Comparison of ENCODE assay signal across 8 cellular contexts in the genomic region with DNA sequence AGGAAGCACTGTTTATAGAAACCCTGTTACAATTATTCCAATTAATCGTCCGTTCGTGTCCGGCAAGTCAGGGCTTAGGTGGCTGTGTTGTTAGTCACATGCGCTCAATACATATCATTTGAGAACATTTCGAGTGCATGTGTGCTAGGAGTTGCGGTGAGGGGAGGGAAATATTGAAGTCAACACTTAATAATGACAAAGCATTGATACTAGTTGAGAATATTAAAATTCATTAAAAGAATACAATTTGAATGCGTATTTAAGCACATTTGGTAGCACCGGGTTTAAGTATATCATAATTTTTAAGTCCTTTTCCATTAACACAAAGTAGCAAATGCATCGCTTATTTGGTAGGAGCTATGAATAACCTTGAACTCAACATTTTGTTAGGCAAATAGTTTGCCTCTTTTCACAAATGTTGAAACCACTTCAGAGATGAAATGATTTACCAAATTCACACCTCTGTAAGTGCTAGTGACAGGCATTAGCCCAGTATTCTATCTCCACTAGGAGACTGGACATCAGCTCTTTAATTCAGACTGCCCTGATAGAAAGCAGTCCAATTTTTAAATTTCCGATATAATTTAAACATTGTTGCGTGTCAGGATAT. TPM values are rescaled to one million over a fixed set of nuclear protein-coding genes. Genes with fewer than 3 reads are reported as not detected.
DNase-seq lines count a peak whose midpoint lies in the region; ATAC-seq, FAIRE-seq and TF ChIP-seq lines count a peak whose summit lies in the region.

No MANE protein-coding gene starts in this region.

- no peaks in the 10 kb centered on the region for H3K9me2 ChIP-seq in OCI-LY1 (ENCODE audit: low read depth, low read length)

- intact Hi-C loops in endothelial cell of umbilical vein (cut with micrococcal nuclease) = no loop called here
- intact Hi-C loops in pancreas (cut with DNase I) = no loop called here

- H3K4me3 ChIP-seq in DND-41 (ENCODE audit: low read depth in 1 of 2, low read length in 2 of 2) (peak overlapping the region; percentile 55 to 97), OCI-LY1 (ENCODE audit: low read depth, low read length, poor library complexity, severe bottlenecking) (peak overlapping the region; percentile 92), endothelial cell of umbilical vein (replicated peaks in 1 of 3; ENCODE audit: insufficient read depth in 1 of 3, low read depth in 1 of 3, low read length in 3 of 3) (peak overlapping the region; percentile 66 to 99 (median 92)), pancreas (peak overlapping the region; percentile 76 to 94 (median 86))

- H4K20me1 ChIP-seq in DND-41 (ENCODE audit: insufficient read depth, low read length) (peaks cover 34% of the 10 kb centered on the region), OCI-LY1 (ENCODE audit: insufficient read depth, low read length) (no peaks in the 10 kb centered on the region), endothelial cell of umbilical vein (replicated peaks; ENCODE audit: control insufficient read depth, extremely low read depth, insufficient read depth, low read length) (peaks cover 23% of the 10 kb centered on the region)

- BruUV-seq in endothelial cell of umbilical vein (replicated peaks; lab: Mats Ljungman, UMichigan) = no TSS peak

- no peak for FAIRE-seq in endothelial cell of umbilical vein (lab: Jason Lieb, UNC)
- FAIRE-seq in pancreas (lab: Jason Lieb, UNC) = no peak
- no peak for FAIRE-seq in RCC 7860 (lab: Jason Lieb, UNC)

- ATAC-seq in DND-41 (ENCODE audit: insufficient read depth, low read depth) (no peak), pancreas (no peak), GM18870 (IDR thresholded peaks at IDR 0.05; ENCODE audit: unreplicated experiment) (no peak)

- CTCF ChIA-PET in endothelial cell of umbilical vein (lab: Charles Lee) = interaction anchor here (0.6 to 5.0 kb wide), 8 partner anchors 8 to 197 kb away, joined by 3 to 47 read pairs (median 3); no protein-coding TSS in a partner anchor

- peak overlapping the region; percentile 93 for H3K9ac ChIP-seq in DND-41 (ENCODE audit: low read depth, low read length)
- H3K9ac ChIP-seq in OCI-LY1 (ENCODE audit: low read length) = peak overlapping the region; percentile 80
- peak overlapping the region; percentile 55 for H3K9ac ChIP-seq in endothelial cell of umbilical vein (replicated peaks; ENCODE audit: extremely low read depth, insufficient read depth, low read length)

- H3K9me3 ChIP-seq in DND-41 (ENCODE audit: insufficient read depth, low read length, severe bottlenecking) (no peaks in the 10 kb centered on the region), OCI-LY1 (ENCODE audit: low read length) (no peaks in the 10 kb centered on the region), endothelial cell of umbilical vein (replicated peaks; ENCODE audit: control insufficient read depth, insufficient read depth, low read length) (no peaks in the 10 kb centered on the region), pancreas (no peaks in the 10 kb centered on the region)

- 7 to 9% methylated on average over 12 of the region's 12 CpGs for WGBS in pancreas, 2 donors

- TF ChIP-seq CTCF in DND-41 (IDR thresholded peaks at IDR 0.05; ENCODE audit: borderline replicate concordance, extremely low read depth, low read length, poor library complexity, severe bottlenecking) (no peak), OCI-LY1 (IDR thresholded peaks at IDR 0.05; ENCODE audit: low read length) (no peak), endothelial cell of umbilical vein (IDR thresholded peaks at IDR 0.05; ENCODE audit: extremely low read depth in 1 of 2, insufficient read depth in 1 of 2, low read depth in 1 of 2, low read length in 2 of 2) (no peak), pancreas (IDR thresholded peaks at IDR 0.05) (no peak)

- DNase-seq in DND-41 (no peak), endothelial cell of umbilical vein (ENCODE audit: low read depth, low spot score) (no peak), pancreas (no peak), superior temporal gyrus (ENCODE audit: extremely low spot score) (no peak), RCC 7860 (ENCODE audit: low spot score) (no peak)
- DNase-seq in activated CD4-positive, alpha-beta T cell treated with anti-CD3 and anti-CD28 coated beads, Interleukin-2, amount 50 U/mL, for 48 hours = no peak

- dilution Hi-C loops in endothelial cell of umbilical vein (cut with MboI; ENCODE audit: extremely low pct_ligation_motif_present, low sequenced_read_pairs) = no loop called here

- no peak for TF ChIP-seq POLR2A in endothelial cell of umbilical vein (IDR thresholded peaks at IDR 0.05; ENCODE audit: low read depth, low read length)

- peak overlapping the region; percentile 98 for H3K27ac ChIP-seq in DND-41 (ENCODE audit: low read length)
- H3K27ac ChIP-seq in OCI-LY1 (ENCODE audit: low read depth, low read length, poor library complexity, severe bottlenecking) = peak overlapping the region; percentile 97
- H3K27ac ChIP-seq in endothelial cell of umbilical vein (ENCODE audit: insufficient read depth, low read depth, low read length) = peak overlapping the region; percentile 75
- H3K27ac ChIP-seq in pancreas = peak overlapping the region; percentile 90 to 95 (median 92)

- H3F3A ChIP-seq in OCI-LY1 (ENCODE audit: insufficient read depth, low read length) = no peaks in the 10 kb centered on the region

- POLR2A ChIA-PET in endothelial cell of umbilical vein (lab: Charles Lee) = interaction anchor here (1.8 kb wide), 1 partner anchor 48 kb away, joined by 4 read pairs; no protein-coding TSS in a partner anchor

- H3K27me3 ChIP-seq in DND-41 (ENCODE audit: insufficient read depth, low read length, poor library complexity) (no peaks in the 10 kb centered on the region), OCI-LY1 (ENCODE audit: insufficient read depth, low read length) (no peaks in the 10 kb centered on the region), endothelial cell of umbilical vein (ENCODE audit: control insufficient read depth in 2 of 2, insufficient read depth in 2 of 2, low read length in 2 of 2) (no peaks in the 10 kb centered on the region), pancreas (no peaks in the 10 kb centered on the region)

- H3K36me3 ChIP-seq in DND-41 (ENCODE audit: insufficient read depth, low read length) = peaks cover 34% of the 10 kb centered on the region
- peaks cover 37% of the 10 kb centered on the region for H3K36me3 ChIP-seq in OCI-LY1 (ENCODE audit: insufficient read depth, low read length)
- H3K36me3 ChIP-seq in endothelial cell of umbilical vein (ENCODE audit: control insufficient read depth in 2 of 2, extremely low read depth in 1 of 2, insufficient read depth in 2 of 2, low read length in 2 of 2) = no peaks in the 10 kb centered on the region
- no peaks in the 10 kb centered on the region for H3K36me3 ChIP-seq in pancreas

- peaks cover 31% of the 10 kb centered on the region for H3K4me1 ChIP-seq in DND-41 (ENCODE audit: insufficient read depth, low read length)
- H3K4me1 ChIP-seq in OCI-LY1 (ENCODE audit: insufficient read depth, low read length, severe bottlenecking) = peaks cover 48% of the 10 kb centered on the region
- peaks cover 23% of the 10 kb centered on the region for H3K4me1 ChIP-seq in endothelial cell of umbilical vein (ENCODE audit: control insufficient read depth, extremely low read depth, insufficient read depth, low read length)
- H3K4me1 ChIP-seq in pancreas = peaks cover 0 to 14% (median 13%) of the 10 kb centered on the region in 3 donors

- peaks cover 50% of the 10 kb centered on the region for H3K79me2 ChIP-seq in DND-41 (ENCODE audit: insufficient read depth, low read length)
- H3K79me2 ChIP-seq in OCI-LY1 (ENCODE audit: insufficient read depth, low read length) = peaks cover 39% of the 10 kb centered on the region
- H3K79me2 ChIP-seq in endothelial cell of umbilical vein (ENCODE audit: control insufficient read depth, insufficient read depth, low read length) = peaks cover 39% of the 10 kb centered on the region

- H3K4me2 ChIP-seq in DND-41 (ENCODE audit: insufficient read depth, low read length) = peak overlapping the region; percentile 77
- H3K4me2 ChIP-seq in OCI-LY1 (ENCODE audit: low read length) = peak overlapping the region; percentile 75
- H3K4me2 ChIP-seq in endothelial cell of umbilical vein (ENCODE audit: insufficient read depth, low read length) = peak overlapping the region; percentile 94

- peak overlapping the region; percentile 92 for H2AFZ ChIP-seq in DND-41 (ENCODE audit: low read depth, low read length)
- H2AFZ ChIP-seq in OCI-LY1 (ENCODE audit: low read length) = 0 out of 2 replicates have a peak overlapping the region, but pooled peaks have one; percentile 38
- peak overlapping the region; percentile 68 for H2AFZ ChIP-seq in endothelial cell of umbilical vein (ENCODE audit: low read depth, low read length)

- H3K9me1 ChIP-seq in endothelial cell of umbilical vein (replicated peaks; ENCODE audit: control insufficient read depth, extremely low read depth, insufficient read depth, low read length) = no peaks in the 10 kb centered on the region

TF ChIP-seq in endothelial cell of umbilical vein, 7 proteins besides CTCF, POLR2A, EP300 and RAD21:
- TF ChIP-seq POLR2AphosphoS5 (IDR thresholded peaks at IDR 0.05; ENCODE audit: insufficient read depth, low read depth, low read length) (no peak), MYC (IDR thresholded peaks at IDR 0.05; ENCODE audit: low read depth, low read length) (no peak), GATA2 (IDR thresholded peaks at IDR 0.05; ENCODE audit: insufficient read depth, insufficient read length, low read depth, low read length) (no peak), EZH2 (IDR thresholded peaks at IDR 0.05; ENCODE audit: borderline replicate concordance, low read depth, low read length, severe bottlenecking) (no peak), JUN (IDR thresholded peaks at IDR 0.05; ENCODE audit: borderline replicate concordance, insufficient read depth, insufficient read length, low read depth) (no peak), FOS (IDR thresholded peaks at IDR 0.05; ENCODE audit: borderline replicate concordance, insufficient read depth, low read length) (no peak)
- TF ChIP-seq, protein P1, sequence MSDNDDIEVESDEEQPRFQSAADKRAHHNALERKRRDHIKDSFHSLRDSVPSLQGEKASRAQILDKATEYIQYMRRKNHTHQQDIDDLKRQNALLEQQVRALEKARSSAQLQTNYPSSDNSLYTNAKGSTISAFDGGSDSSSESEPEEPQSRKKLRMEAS (IDR thresholded peaks at IDR 0.05; ENCODE audit: insufficient read depth, insufficient read length) = no peak

RNA-seq across cellular contexts. Expression of gene SERBP1, which starts 1.1 kb away (rescaled TPM):
- total RNA-seq in endothelial cell of umbilical vein (290 and 293 TPM in 2 replicates), pancreas (100 to 1,000 TPM in 3 of 6 donors, 10 to 100 TPM in 3; 68.0 to 138 (median 101) TPM)
- polyA plus RNA-seq in endothelial cell of umbilical vein (90.8 and 145 TPM in 2 replicates), pancreas (10 to 100 TPM; 38.8 to 62.9 TPM)
- 185 and 226 TPM in 2 replicates for polyA plus RNA-seq in endothelial cell of umbilical vein (2011; cell fraction: cytosol; rRNA removed)
- 72.9 and 137 TPM in 2 replicates for polyA plus RNA-seq in endothelial cell of umbilical vein (2011; cell fraction: nucleus; rRNA removed)
- polyA plus RNA-seq in endothelial cell of umbilical vein (2012) = 213 and 278 TPM in 2 replicates
- 89.1 and 127 TPM in 2 replicates for polyA minus RNA-seq in endothelial cell of umbilical vein
- 205 TPM for polyA minus RNA-seq in endothelial cell of umbilical vein (2011; cell fraction: cytosol; rRNA and poly(A)+ RNA removed)
- 56.9 and 65.7 TPM in 2 replicates for polyA minus RNA-seq in endothelial cell of umbilical vein (2011; cell fraction: nucleus; rRNA and poly(A)+ RNA removed)

Comparison
In these comparisons a context has a peak if more than half of its experiments do, and no peak if none do; other contexts are left out.
1. H2AFZ ChIP-seq: peak in every context shown above with its lines; median percentile 92 in DND-41; 68 in endothelial cell of umbilical vein; 38 in OCI-LY1.